In genomic region chr19:14156971-14157717, GRCh38 we compare ENCODE assay signal across 30 cellular contexts.
"Had no signal": no experiment of that assay in that cellular context is flagged by ENCODE, and none has a peak within 500 bp of the region (broad histone marks: within the 10 kb centered on the region; RNA-seq: fewer than 3 reads in every experiment).

No MANE protein-coding gene starts in this region.

- H3K9me3 Mint-ChIP-seq: immature natural killer cell; naive thymus-derived CD8-positive, alpha-beta T cell; nephron; neural crest cell; stimulated activated memory B cell treated with anti-CD40 and anti-IgM and Interleukin-4, amounts not matched to agents 10 μg/mL and 1 μg/mL and 100 μg/mL, for 72 hours; stimulated activated naive CD8-positive, alpha-beta T cell treated with anti-CD3 and anti-CD28 coated beads, Interleukin-15, amount 100 ng/mL, for 72 hours; type B pancreatic cell had no signal

- H3K4me1 ChIP-seq: left lung, lower lobe of right lung, right atrium auricular region, right lobe of liver, tibial nerve, uterus had no signal

- H3K27ac Mint-ChIP-seq: immature natural killer cell; nephron; progenitor cell of endocrine pancreas; stimulated activated memory B cell treated with anti-CD40 and anti-IgM and Interleukin-4, amounts not matched to agents 10 μg/mL and 1 μg/mL and 100 μg/mL, for 72 hours; stimulated activated naive CD8-positive, alpha-beta T cell treated with anti-CD3 and anti-CD28 coated beads, Interleukin-15, amount 100 ng/mL, for 72 hours; type B pancreatic cell had no signal

- H3K27me3 ChIP-seq: hepatocyte, left lung, neutrophil, ovary, right atrium auricular region, right lobe of liver, tibial nerve, uterus had no signal

- H3K27ac ChIP-seq: hepatocyte, left lung, lower lobe of right lung, neutrophil, ovary, right atrium auricular region, right lobe of liver, tibial nerve, uterus had no signal

- H3K4me1 Mint-ChIP-seq: immature natural killer cell; nephron; stimulated activated memory B cell treated with anti-CD40 and anti-IgM and Interleukin-4, amounts not matched to agents 10 μg/mL and 1 μg/mL and 100 μg/mL, for 72 hours; stimulated activated naive CD8-positive, alpha-beta T cell treated with anti-CD3 and anti-CD28 coated beads, Interleukin-15, amount 100 ng/mL, for 72 hours had no signal

- ATAC-seq: left colon; left lung; lower lobe of right lung; naive thymus-derived CD8-positive, alpha-beta T cell; right lobe of liver; stimulated activated memory B cell treated with anti-CD40 and anti-IgM and Interleukin-4, amounts not matched to agents 10 μg/mL and 1 μg/mL and 100 μg/mL, for 72 hours; stimulated activated naive CD8-positive, alpha-beta T cell treated with anti-CD3 and anti-CD28 coated beads, Interleukin-15, amount 100 ng/mL, for 72 hours had no signal

- H3K4me2 ChIP-seq: hepatocyte, smooth muscle cell had no signal

- DNase-seq: immature natural killer cell; kidney; left colon; lower lobe of right lung; mammary epithelial cell; mesenchymal stem cell; naive thymus-derived CD8-positive, alpha-beta T cell; occipital lobe; ovary; right lobe of liver; stimulated activated CD4-positive, alpha-beta T cell treated with anti-CD3 and anti-CD28 coated beads, Interleukin-1b, Interleukin-23, amount 100 ng/mL, for 48 hours; stimulated activated CD4-positive, alpha-beta T cell treated with anti-CD3 and anti-CD28 coated beads, Interleukin-2, amount 100 ng/mL, for 48 hours; stimulated activated CD4-positive, alpha-beta T cell treated with anti-CD3 and anti-CD28 coated beads, Interleukin-4, amount 100 ng/mL, for 4 hours; stimulated activated CD8-positive, alpha-beta memory T cell treated with anti-CD3 and anti-CD28 coated beads, Interleukin-4, amount 100 ng/mL, for 48 hours; stimulated activated naive CD4-positive, alpha-beta T cell treated with Interleukin-2 at 50 U/mL for 16 hours; stimulated activated naive CD8-positive, alpha-beta T cell treated with anti-CD3 and anti-CD28 coated beads, Interleukin-15, amount 100 ng/mL, for 72 hours; substantia nigra; uterus had no signal

- H2AFZ ChIP-seq: hepatocyte had no signal

- H3K79me2 ChIP-seq: hepatocyte had no signal

- H3K9me3 ChIP-seq: left lung, lower lobe of right lung, neutrophil, ovary, right atrium auricular region, right lobe of liver, tibial nerve, uterus had no signal

- H3K36me3 ChIP-seq: ovary, uterus had no signal

- H3K4me3 Mint-ChIP-seq: immature natural killer cell; naive thymus-derived CD8-positive, alpha-beta T cell; nephron; neural crest cell; stimulated activated memory B cell treated with anti-CD40 and anti-IgM and Interleukin-4, amounts not matched to agents 10 μg/mL and 1 μg/mL and 100 μg/mL, for 72 hours; stimulated activated naive CD8-positive, alpha-beta T cell treated with anti-CD3 and anti-CD28 coated beads, Interleukin-15, amount 100 ng/mL, for 72 hours; type B pancreatic cell had no signal

- H3K27me3 Mint-ChIP-seq: naive thymus-derived CD8-positive, alpha-beta T cell; progenitor cell of endocrine pancreas; stimulated activated naive CD8-positive, alpha-beta T cell treated with anti-CD3 and anti-CD28 coated beads, Interleukin-15, amount 100 ng/mL, for 72 hours; type B pancreatic cell had no signal

- H3K4me3 ChIP-seq: hepatocyte, left lung, lower lobe of right lung, ovary, right atrium auricular region, right lobe of liver, smooth muscle cell, tibial nerve, uterus had no signal

- FAIRE-seq: islet of Langerhans, kidney had no signal
